Comparison of ENCODE assay signal across 8 cellular contexts in the genomic region with DNA sequence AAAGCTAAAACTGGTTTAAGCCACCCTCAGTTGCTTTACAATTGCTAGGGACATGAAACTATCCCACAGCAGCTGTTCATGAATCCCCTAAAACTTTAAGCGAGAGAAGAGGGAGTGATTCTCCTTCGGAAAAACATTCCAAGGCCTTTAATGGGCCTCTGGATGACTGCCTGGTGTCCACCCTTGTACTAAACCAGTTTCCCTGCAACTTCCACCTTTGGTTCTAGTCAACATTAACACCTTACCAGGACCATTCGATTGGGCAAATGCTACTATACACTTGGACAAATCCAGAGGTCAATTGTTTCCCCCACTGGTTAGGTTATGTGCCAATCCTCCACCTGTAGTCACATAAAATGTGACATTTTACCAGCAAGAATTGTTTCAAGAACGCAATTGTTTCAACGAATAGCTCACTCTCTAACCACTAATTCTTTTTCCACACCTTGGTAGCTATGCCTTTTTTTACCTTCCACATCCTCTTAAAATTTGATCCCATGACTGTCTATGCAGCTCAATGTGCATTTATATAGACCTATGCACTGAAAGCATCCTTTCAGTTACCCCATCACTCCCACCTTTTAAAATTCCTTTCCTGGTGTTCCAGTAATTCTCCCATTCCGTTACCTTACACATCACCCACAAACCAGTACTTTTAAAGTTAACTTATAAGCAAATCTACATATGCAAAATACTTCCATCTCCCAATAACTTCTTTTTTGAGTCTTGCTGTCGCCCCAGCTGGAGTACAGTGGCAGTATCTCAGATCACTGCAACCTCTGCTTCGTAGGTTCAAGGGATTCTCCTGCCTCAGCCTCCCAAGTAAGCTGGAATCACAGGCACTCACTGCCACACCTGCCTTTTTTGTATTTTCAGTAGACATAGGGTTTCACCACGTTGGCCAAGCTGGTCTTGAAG. TPM values are rescaled to one million over a fixed set of nuclear protein-coding genes. Genes with fewer than 3 reads are reported as not detected.
DNase-seq lines count a peak whose midpoint lies in the region; ATAC-seq lines count a peak whose summit lies in the region.

No MANE protein-coding gene starts in this region.

- H3K27me3 ChIP-seq in ACC112 (ENCODE audit: insufficient read depth, low read length) (no peaks in the 10 kb centered on the region), HUES48 (ENCODE audit: control insufficient read depth, insufficient read depth, low read length) (no peaks in the 10 kb centered on the region)

- H3K4me3 ChIP-seq in ACC112 (ENCODE audit: low read depth, low read length): peak overlapping the region; percentile 72
- H3K4me3 ChIP-seq in HUES48 (ENCODE audit: low read depth, low read length): no peak overlapping the region; the same call in 1 of the 2 replicates

- DNase-seq in central memory CD8-positive, alpha-beta T cell (ENCODE audit: low spot score in 2 of 2): no peak
- DNase-seq in myocyte (ENCODE audit: low read depth) (peak; percentile 11), NCI-H2196 (lab: John Stamatoyannopoulos, UW; ENCODE audit: unreplicated experiment) (no peak), AML-193 (lab: John Stamatoyannopoulos, UW) (no peak), retina (no peak)

- H2AFZ ChIP-seq in ACC112 (ENCODE audit: low read length, unreplicated experiment): no peak overlapping the region

- no peak for ATAC-seq in central memory CD8-positive, alpha-beta T cell (replicated peaks; ENCODE audit: extremely low read depth, poor library complexity, severe bottlenecking)
- no peak for ATAC-seq in GM18868 (IDR thresholded peaks at IDR 0.05; ENCODE audit: unreplicated experiment)

- H3K9ac ChIP-seq in HUES48 (ENCODE audit: low read depth, low read length): no peak overlapping the region

- H3K79me2 ChIP-seq in ACC112 (ENCODE audit: control insufficient read depth, insufficient read depth, low read length, unreplicated experiment): peaks cover 46% of the 10 kb centered on the region

- peak overlapping the region; percentile 75 for H3K27ac Mint-ChIP-seq in central memory CD8-positive, alpha-beta T cell (ENCODE audit: low read depth)

- H3K27me3 Mint-ChIP-seq in central memory CD8-positive, alpha-beta T cell: peaks cover 9% of the 10 kb centered on the region

- peaks cover 57% of the 10 kb centered on the region for H3K36me3 Mint-ChIP-seq in central memory CD8-positive, alpha-beta T cell (ENCODE audit: insufficient read depth)

- H3K36me3 ChIP-seq in ACC112 (ENCODE audit: insufficient read depth, low read length) (peaks cover 25% of the 10 kb centered on the region), HUES48 (ENCODE audit: control insufficient read depth, insufficient read depth, low read length) (peaks cover 27% of the 10 kb centered on the region)

- H3K4me1 ChIP-seq in ACC112 (ENCODE audit: control insufficient read depth, insufficient read depth, low read length, unreplicated experiment): peaks cover 26% of the 10 kb centered on the region
- peaks cover 14% of the 10 kb centered on the region for H3K4me1 ChIP-seq in HUES48 (ENCODE audit: control insufficient read depth, insufficient read depth, low read length)

- no peaks in the 10 kb centered on the region for H3K9me3 ChIP-seq in HUES48 (ENCODE audit: control insufficient read depth, insufficient read depth, low read length)

- no peaks in the 10 kb centered on the region for H3K9me3 Mint-ChIP-seq in central memory CD8-positive, alpha-beta T cell

- H3K4me1 Mint-ChIP-seq in central memory CD8-positive, alpha-beta T cell: peaks cover 62% of the 10 kb centered on the region

- H3K4me3 Mint-ChIP-seq in central memory CD8-positive, alpha-beta T cell: peak overlapping the region; percentile 48

- peak overlapping the region; percentile 67 for H3K27ac ChIP-seq in ACC112 (ENCODE audit: low read depth, low read length)
- peak overlapping the region; percentile 18 for H3K27ac ChIP-seq in HUES48 (ENCODE audit: low read depth, low read length)

RNA-seq across cellular contexts. Expression of gene UBC, which starts 3.6 kb away (rescaled TPM):
- total RNA-seq in myocyte: 1,389 and 1,606 TPM in 2 replicates
- 1,588 TPM for polyA plus RNA-seq in myocyte (2012)

RNA-seq across cellular contexts. Expression of gene SCARB1, which starts 47.2 kb away (rescaled TPM):
- 3.0 and 8.1 TPM in 2 replicates for total RNA-seq in myocyte
- polyA plus RNA-seq in myocyte (2012): 12.4 TPM
